1 cellular context compared by ENCODE assay signal in genomic region chr16:180921-181667, GRCh38.
TF ChIP-seq lines count a peak whose summit lies in the region.

No MANE protein-coding gene starts in this region.

TF ChIP-seq in K562, 482 proteins besides CTCF, POLR2A, EP300 and RAD21 (continues in another document):
- TF ChIP-seq DEAF1 (CRISPR knock-in tag; IDR thresholded peaks at IDR 0.05) (peak; percentile 87), ZNF830 (CRISPR knock-in tag; IDR thresholded peaks at IDR 0.05) (0 out of 2 replicates have a peak, but pooled peaks have one; percentile 80), ZSCAN29 (IDR thresholded peaks at IDR 0.05) (no peak), NCOA4 (IDR thresholded peaks at IDR 0.05; ENCODE audit: partially characterized antibody) (no peak), CHD4 (IDR thresholded peaks at IDR 0.05; ENCODE audit: insufficient read depth, insufficient replicate concordance, low read depth, low read length, poor library complexity, severe bottlenecking) (no peak), ZNF408 (CRISPR knock-in tag; IDR thresholded peaks at IDR 0.05; ENCODE audit: low read depth) (no peak), SNIP1 (IDR thresholded peaks at IDR 0.05; ENCODE audit: low read depth) (no peak), FUS (optimal IDR thresholded peaks at IDR 0.05; ENCODE audit: low read depth, low read length) (peak; percentile 93), TAF9B (IDR thresholded peaks at IDR 0.05; ENCODE audit: partially characterized antibody) (no peak), HDAC2 (IDR thresholded peaks at IDR 0.05) (peak; percentile 42; the same call in 1 of the 2 replicates), CBFA2T2 (conservative IDR thresholded peaks at IDR 0.05) (no peak), CTBP1 (IDR thresholded peaks at IDR 0.05; ENCODE audit: borderline replicate concordance) (peak; percentile 93), CREB1 (IDR thresholded peaks at IDR 0.05) (no peak), CREB1 (CRISPR knock-in tag; IDR thresholded peaks at IDR 0.05) (peak; percentile 93), POLR2H (tag; IDR thresholded peaks at IDR 0.05; ENCODE audit: low read depth) (no peak), SRSF1 (IDR thresholded peaks at IDR 0.05; ENCODE audit: low read depth, low read length) (no peak), ZKSCAN3 (CRISPR knock-in tag; IDR thresholded peaks at IDR 0.05) (no peak), MYNN (IDR thresholded peaks at IDR 0.05) (no peak), MYNN (CRISPR knock-in tag; IDR thresholded peaks at IDR 0.05) (no peak), CXXC5 (CRISPR knock-in tag; IDR thresholded peaks at IDR 0.05) (peak; percentile 99), CBFB (CRISPR knock-in tag; IDR thresholded peaks at IDR 0.05) (peak; percentile 89; the same call in 1 of the 2 replicates), RCOR1 (IDR thresholded peaks at IDR 0.05; ENCODE audit: borderline replicate concordance in 1 of 2, low read depth in 2 of 2, low read length in 2 of 2) (no peak), BACH1 (tag; IDR thresholded peaks at IDR 0.05) (no peak), TFAM (CRISPR knock-in tag; conservative IDR thresholded peaks at IDR 0.05) (no peak), ZNF212 (CRISPR knock-in tag; IDR thresholded peaks at IDR 0.05) (no peak), MAX (CRISPR knock-in tag; IDR thresholded peaks at IDR 0.05) (peak; percentile 100), ARID3A (IDR thresholded peaks at IDR 0.05; ENCODE audit: borderline replicate concordance, low read depth, low read length) (no peak), ARID1B (IDR thresholded peaks at IDR 0.05) (no peak), HMGXB4 (CRISPR knock-in tag; IDR thresholded peaks at IDR 0.05) (peak; percentile 100), PBX2 (CRISPR knock-in tag; IDR thresholded peaks at IDR 0.05; ENCODE audit: low read depth) (no peak), PBX2 (tag; conservative IDR thresholded peaks at IDR 0.05; ENCODE audit: low read depth) (no peak), ADNP (tag; IDR thresholded peaks at IDR 0.05) (no peak), ZNF133 (CRISPR knock-in tag; IDR thresholded peaks at IDR 0.05) (no peak), CHCHD3 (CRISPR knock-in tag; IDR thresholded peaks at IDR 0.05) (no peak), KLF1 (tag; IDR thresholded peaks at IDR 0.05) (0 out of 2 replicates have a peak, but pooled peaks have one; percentile 69), ZBTB17 (CRISPR knock-in tag; IDR thresholded peaks at IDR 0.05) (0 out of 2 replicates have a peak, but pooled peaks have one; percentile 71), LEF1 (IDR thresholded peaks at IDR 0.05) (no peak), FOXJ2 (tag; IDR thresholded peaks at IDR 0.05) (no peak), PML (IDR thresholded peaks at IDR 0.05; ENCODE audit: low read length) (no peak), DNMT1 (IDR thresholded peaks at IDR 0.05) (no peak), YY1 (IDR thresholded peaks at IDR 0.05; ENCODE audit: borderline replicate concordance in 1 of 3, control insufficient read depth in 1 of 3, extremely low read depth in 1 of 3, insufficient read depth in 3 of 3, insufficient read length in 1 of 3, insufficient replicate concordance in 2 of 3, low read depth in 1 of 3, low read length in 2 of 3) (peak in 1 of 3 experiments; percentile 6), POLR2AphosphoS2 (IDR thresholded peaks at IDR 0.05; ENCODE audit: low read length) (peak; percentile 78; the same call in 1 of the 2 replicates), FOXJ3 (CRISPR knock-in tag; IDR thresholded peaks at IDR 0.05) (no peak), ZBED1 (IDR thresholded peaks at IDR 0.05) (peak; percentile 41; the same call in 1 of the 2 replicates), NCOA2 (IDR thresholded peaks at IDR 0.05; ENCODE audit: partially characterized antibody in 2 of 2) (no peak), ZNF512 (tag; IDR thresholded peaks at IDR 0.05) (no peak), MCM2 (IDR thresholded peaks at IDR 0.05; ENCODE audit: low read depth) (no peak), LARP7 (IDR thresholded peaks at IDR 0.05) (no peak), MCM7 (IDR thresholded peaks at IDR 0.05) (no peak), ZNF57 (CRISPR knock-in tag; IDR thresholded peaks at IDR 0.05) (no peak), SAFB (IDR thresholded peaks at IDR 0.05; ENCODE audit: borderline replicate concordance, low read depth, low read length) (peak; percentile 73), NONO (IDR thresholded peaks at IDR 0.05; ENCODE audit: low read depth in 2 of 2, low read length in 1 of 2) (peak; percentile 54 to 86; a peak in 2 of 4 replicates), HSF4 (CRISPR knock-in tag; IDR thresholded peaks at IDR 0.05; ENCODE audit: borderline replicate concordance) (no peak), ELF2 (CRISPR knock-in tag; IDR thresholded peaks at IDR 0.05) (peak; percentile 45; the same call in 1 of the 2 replicates), THRB (CRISPR knock-in tag; conservative IDR thresholded peaks at IDR 0.05) (no peak)
- TF ChIP-seq, protein P1, sequence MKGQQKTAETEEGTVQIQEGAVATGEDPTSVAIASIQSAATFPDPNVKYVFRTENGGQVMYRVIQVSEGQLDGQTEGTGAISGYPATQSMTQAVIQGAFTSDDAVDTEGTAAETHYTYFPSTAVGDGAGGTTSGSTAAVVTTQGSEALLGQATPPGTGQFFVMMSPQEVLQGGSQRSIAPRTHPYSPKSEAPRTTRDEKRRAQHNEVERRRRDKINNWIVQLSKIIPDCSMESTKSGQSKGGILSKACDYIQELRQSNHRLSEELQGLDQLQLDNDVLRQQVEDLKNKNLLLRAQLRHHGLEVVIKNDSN (CRISPR knock-in tag; IDR thresholded peaks at IDR 0.05) = peak; percentile 62; the same call in 1 of the 2 replicates
- TF ChIP-seq, protein P2, sequence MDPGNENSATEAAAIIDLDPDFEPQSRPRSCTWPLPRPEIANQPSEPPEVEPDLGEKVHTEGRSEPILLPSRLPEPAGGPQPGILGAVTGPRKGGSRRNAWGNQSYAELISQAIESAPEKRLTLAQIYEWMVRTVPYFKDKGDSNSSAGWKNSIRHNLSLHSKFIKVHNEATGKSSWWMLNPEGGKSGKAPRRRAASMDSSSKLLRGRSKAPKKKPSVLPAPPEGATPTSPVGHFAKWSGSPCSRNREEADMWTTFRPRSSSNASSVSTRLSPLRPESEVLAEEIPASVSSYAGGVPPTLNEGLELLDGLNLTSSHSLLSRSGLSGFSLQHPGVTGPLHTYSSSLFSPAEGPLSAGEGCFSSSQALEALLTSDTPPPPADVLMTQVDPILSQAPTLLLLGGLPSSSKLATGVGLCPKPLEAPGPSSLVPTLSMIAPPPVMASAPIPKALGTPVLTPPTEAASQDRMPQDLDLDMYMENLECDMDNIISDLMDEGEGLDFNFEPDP (CRISPR knock-in tag; IDR thresholded peaks at IDR 0.05) = no peak
- TF ChIP-seq, protein P3, sequence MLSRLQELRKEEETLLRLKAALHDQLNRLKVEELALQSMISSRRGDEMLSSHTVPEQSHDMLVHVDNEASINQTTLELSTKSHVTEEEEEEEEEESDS (CRISPR knock-in tag; IDR thresholded peaks at IDR 0.05) = no peak
- TF ChIP-seq, protein P4, sequence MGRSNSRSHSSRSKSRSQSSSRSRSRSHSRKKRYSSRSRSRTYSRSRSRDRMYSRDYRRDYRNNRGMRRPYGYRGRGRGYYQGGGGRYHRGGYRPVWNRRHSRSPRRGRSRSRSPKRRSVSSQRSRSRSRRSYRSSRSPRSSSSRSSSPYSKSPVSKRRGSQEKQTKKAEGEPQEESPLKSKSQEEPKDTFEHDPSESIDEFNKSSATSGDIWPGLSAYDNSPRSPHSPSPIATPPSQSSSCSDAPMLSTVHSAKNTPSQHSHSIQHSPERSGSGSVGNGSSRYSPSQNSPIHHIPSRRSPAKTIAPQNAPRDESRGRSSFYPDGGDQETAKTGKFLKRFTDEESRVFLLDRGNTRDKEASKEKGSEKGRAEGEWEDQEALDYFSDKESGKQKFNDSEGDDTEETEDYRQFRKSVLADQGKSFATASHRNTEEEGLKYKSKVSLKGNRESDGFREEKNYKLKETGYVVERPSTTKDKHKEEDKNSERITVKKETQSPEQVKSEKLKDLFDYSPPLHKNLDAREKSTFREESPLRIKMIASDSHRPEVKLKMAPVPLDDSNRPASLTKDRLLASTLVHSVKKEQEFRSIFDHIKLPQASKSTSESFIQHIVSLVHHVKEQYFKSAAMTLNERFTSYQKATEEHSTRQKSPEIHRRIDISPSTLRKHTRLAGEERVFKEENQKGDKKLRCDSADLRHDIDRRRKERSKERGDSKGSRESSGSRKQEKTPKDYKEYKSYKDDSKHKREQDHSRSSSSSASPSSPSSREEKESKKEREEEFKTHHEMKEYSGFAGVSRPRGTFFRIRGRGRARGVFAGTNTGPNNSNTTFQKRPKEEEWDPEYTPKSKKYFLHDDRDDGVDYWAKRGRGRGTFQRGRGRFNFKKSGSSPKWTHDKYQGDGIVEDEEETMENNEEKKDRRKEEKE (IDR thresholded peaks at IDR 0.05; ENCODE audit: borderline replicate concordance in 1 of 2, control insufficient read depth in 1 of 2, low read depth in 2 of 2, low read length in 1 of 2) = no peak
